ENCODE assay signal across 1 cellular context in the genomic region with DNA sequence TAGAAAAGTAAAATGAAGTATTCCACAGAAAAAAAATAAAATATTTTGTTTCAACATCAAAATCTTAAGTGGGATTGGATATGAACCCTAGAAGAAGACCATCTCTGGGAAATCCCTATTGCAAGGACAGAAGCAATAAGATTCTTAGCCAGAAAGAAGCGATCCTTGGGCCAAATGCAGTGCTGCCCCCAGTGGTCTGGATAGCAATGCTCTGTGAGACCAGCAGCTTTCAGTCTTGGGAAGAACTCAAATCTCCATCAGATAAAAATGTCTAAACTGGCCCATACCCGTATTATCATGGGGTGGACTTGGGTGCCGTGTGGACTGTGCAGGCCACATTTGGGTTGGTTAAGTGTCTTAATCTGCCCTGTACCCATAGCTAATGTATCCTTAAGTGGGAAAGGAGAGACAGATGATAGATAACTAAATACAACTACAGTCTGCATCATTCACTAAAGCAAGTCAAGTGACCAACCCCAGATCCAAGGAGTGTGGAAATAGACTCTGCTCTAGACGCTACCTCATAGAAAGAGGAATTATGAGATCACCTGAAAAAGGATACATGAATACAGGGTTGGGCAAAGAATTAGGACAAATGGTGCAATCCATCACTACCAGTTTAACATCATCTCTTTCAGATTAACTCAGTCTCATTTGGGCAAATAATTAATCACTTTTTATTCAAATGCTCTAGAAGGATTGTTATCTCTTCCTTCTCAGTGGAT.
TF ChIP-seq lines count a peak whose summit lies in the region.

No MANE protein-coding gene starts in this region.

TF ChIP-seq in IMR-90, 13 proteins besides CTCF, POLR2A, EP300 and RAD21 (continued from another document):
- no peak for TF ChIP-seq FOS (IDR thresholded peaks at IDR 0.05; ENCODE audit: low read depth, low read length)
- TF ChIP-seq BHLHE40 (IDR thresholded peaks at IDR 0.05; ENCODE audit: low read depth, low read length) = no peak
- TF ChIP-seq CEBPB (IDR thresholded peaks at IDR 0.05; ENCODE audit: low read depth, low read length) = no peak
- no peak for TF ChIP-seq CHD1 (IDR thresholded peaks at IDR 0.05; ENCODE audit: low read depth, low read length)
- no peak for TF ChIP-seq RCOR1 (IDR thresholded peaks at IDR 0.05; ENCODE audit: insufficient replicate concordance, low read length)
- no peak for TF ChIP-seq MAFK (IDR thresholded peaks at IDR 0.05; ENCODE audit: low read depth, low read length)
- TF ChIP-seq MXI1 (IDR thresholded peaks at IDR 0.05; ENCODE audit: borderline replicate concordance, low read depth, low read length) = no peak
- TF ChIP-seq RFX5 (IDR thresholded peaks at IDR 0.05; ENCODE audit: low read depth, low read length) = no peak
